19 cellular contexts compared by ENCODE assay signal in genomic region chr12:9143929-9144328, GRCh38. TPM values are rescaled to one million over a fixed set of nuclear protein-coding genes. Genes with fewer than 3 reads are reported as not detected.
DNase-seq lines count a peak whose midpoint lies in the region; ATAC-seq, FAIRE-seq and TF ChIP-seq lines count a peak whose summit lies in the region.
"Had no signal": no experiment of that assay in that cellular context is flagged by ENCODE, and none has a peak within 500 bp of the region (broad histone marks: within the 10 kb centered on the region; RNA-seq: fewer than 3 reads in every experiment).

No MANE protein-coding gene starts in this region.

- H3K9me3 Mint-ChIP-seq in CD8-positive, alpha-beta T cell, result peaks cover 26% of the 10 kb centered on the region
- peaks cover 24% of the 10 kb centered on the region for H3K9me3 Mint-ChIP-seq in stimulated activated effector memory CD8-positive, alpha-beta T cell treated with anti-CD3 and anti-CD28 coated beads, Interleukin-12 subunit alpha, Interleukin-12 subunit beta, amount 100 ng/mL, for 72 hours
- peaks cover 50 to 56% of the 10 kb centered on the region in 2 experiments for H3K9me3 Mint-ChIP-seq in H9

- H3T11ph ChIP-seq in H9 (ENCODE audit: low read length), result no peak overlapping the region

- H3K27me3 Mint-ChIP-seq in CD8-positive, alpha-beta T cell (ENCODE audit: low read depth), result no peaks in the 10 kb centered on the region
- peaks cover 2% of the 10 kb centered on the region for H3K27me3 Mint-ChIP-seq in H9 (ENCODE audit: low read depth)

- no CpG with 5 or more reads among the region's 1 CpG for WGBS in H9 (ENCODE audit: extremely low coverage, insufficient read length, low lambda C conversion rate)

- no peaks in the 10 kb centered on the region for H3K27me3 ChIP-seq in CD8-positive, alpha-beta T cell (ENCODE audit: insufficient read depth, low read length)
- H3K27me3 ChIP-seq in bronchial epithelial cell (ENCODE audit: control insufficient read depth, insufficient read depth, low read length) (peaks cover 2% of the 10 kb centered on the region), MG63 (no peaks in the 10 kb centered on the region), H9 (ENCODE audit: insufficient read depth, low read length) (no peaks in the 10 kb centered on the region)
- H3K27me3 ChIP-seq: BLaER1 treated with 17β-estradiol and CSF1 and Interleukin-3, amounts not matched to agents 10 nM and 100 nM had no signal

- H3K4ac ChIP-seq in H9 (ENCODE audit: low read depth, low read length), result no peak overlapping the region

- H2BK120ac ChIP-seq in H9 (ENCODE audit: low read depth, low read length, poor library complexity, severe bottlenecking), result no peak overlapping the region

- H2BK12ac ChIP-seq in H9 (ENCODE audit: insufficient read length, low read depth, low read length), result no peak overlapping the region

- H2BK20ac ChIP-seq in H9 (ENCODE audit: low read depth, low read length, poor library complexity, severe bottlenecking), result no peak overlapping the region

- H3K56ac ChIP-seq in H9 (ENCODE audit: insufficient read length, low read depth, low read length), result no peak overlapping the region

- H3K4me1 Mint-ChIP-seq in CD8-positive, alpha-beta T cell (ENCODE audit: low read depth), result peaks cover 9% of the 10 kb centered on the region
- H3K4me1 Mint-ChIP-seq in stimulated activated effector memory CD8-positive, alpha-beta T cell treated with anti-CD3 and anti-CD28 coated beads, Interleukin-12 subunit alpha, Interleukin-12 subunit beta, amount 100 ng/mL, for 72 hours, result peaks cover 53% of the 10 kb centered on the region
- peaks cover 0 to 3% of the 10 kb centered on the region in 2 experiments; a peak in 1 of 4 replicates for H3K4me1 Mint-ChIP-seq in H9
- H3K4me1 Mint-ChIP-seq: B cell had no signal

- no peaks in the 10 kb centered on the region for H3K36me3 ChIP-seq in CD8-positive, alpha-beta T cell (ENCODE audit: insufficient read depth, low read length)
- no peaks in the 10 kb centered on the region for H3K36me3 ChIP-seq in bronchial epithelial cell (ENCODE audit: control insufficient read depth, insufficient read depth, low read length)
- H3K36me3 ChIP-seq in MG63, result no peaks in the 10 kb centered on the region
- H3K36me3 ChIP-seq: BLaER1 treated with 17β-estradiol and CSF1 and Interleukin-3, amounts not matched to agents 10 nM and 100 nM; HAP-1 had no signal

- FAIRE-seq in bronchial epithelial cell (lab: Jason Lieb, UNC), result peak; percentile 92
- FAIRE-seq: D721Med, G401.6, GM12891, GM19239, H1 had no signal

- no peaks in the 10 kb centered on the region for H3K4me1 ChIP-seq in CD8-positive, alpha-beta T cell (ENCODE audit: insufficient read depth, low read length)
- no peaks in the 10 kb centered on the region for H3K4me1 ChIP-seq in H9 (ENCODE audit: insufficient read depth, low read length)
- H3K4me1 ChIP-seq: HAP-1 had no signal

- POLR2A ChIA-PET in CD8-positive, alpha-beta T cell (lab: Charles Lee), result no interaction called here

- H3K14ac ChIP-seq in H9 (ENCODE audit: insufficient read depth, low read length), result no peak overlapping the region

- intact Hi-C loops in CD8-positive, alpha-beta T cell (cut with DNase I, micrococcal nuclease), result no loop called here

- no peak overlapping the region for H3K4me3 ChIP-seq in CD8-positive, alpha-beta T cell (ENCODE audit: low read depth, low read length)
- H3K4me3 ChIP-seq in bronchial epithelial cell (ENCODE audit: low read depth, low read length), result no peak overlapping the region
- H3K4me3 ChIP-seq in MG63, result no peak overlapping the region
- H3K4me3 ChIP-seq: BLaER1 treated with 17β-estradiol and CSF1 and Interleukin-3, amounts not matched to agents 10 nM and 100 nM; HAP-1 had no signal

- H3K23ac ChIP-seq in H9 (ENCODE audit: insufficient read length, low read depth, low read length), result no peak overlapping the region

- no peaks in the 10 kb centered on the region for H3K23me2 ChIP-seq in H9 (ENCODE audit: insufficient read length, low read depth, low read length, poor library complexity, severe bottlenecking)

- CTCF ChIA-PET in CD8-positive, alpha-beta T cell (lab: Charles Lee), result no interaction called here

- no peak overlapping the region for H2AK5ac ChIP-seq in H9 (ENCODE audit: insufficient read length, low read length)

- no peak overlapping the region for H4K8ac ChIP-seq in H9 (replicated peaks; ENCODE audit: insufficient read length, low read depth, low read length)

- no peak overlapping the region for H3K4me3 Mint-ChIP-seq in CD8-positive, alpha-beta T cell
- H3K4me3 Mint-ChIP-seq in stimulated activated effector memory CD8-positive, alpha-beta T cell treated with anti-CD3 and anti-CD28 coated beads, Interleukin-12 subunit alpha, Interleukin-12 subunit beta, amount 100 ng/mL, for 72 hours, result no peak overlapping the region
- no peak overlapping the region for H3K4me3 Mint-ChIP-seq in H9
- H3K4me3 Mint-ChIP-seq: B cell had no signal

- H4K5ac ChIP-seq in H9 (ENCODE audit: insufficient read length, low read depth, low read length), result no peak overlapping the region

- H3K9ac ChIP-seq in H9 (ENCODE audit: extremely low read depth, insufficient read length, low read length), result no peak overlapping the region
- H3K9ac ChIP-seq: BLaER1 treated with 17β-estradiol and CSF1 and Interleukin-3, amounts not matched to agents 10 nM and 100 nM had no signal

- H3K4me2 ChIP-seq in H9 (ENCODE audit: insufficient read depth, insufficient read length, low read length), result no peak overlapping the region
- H3K4me2 ChIP-seq: BLaER1 treated with 17β-estradiol and CSF1 and Interleukin-3, amounts not matched to agents 10 nM and 100 nM had no signal

- H3K9me3 ChIP-seq in CD8-positive, alpha-beta T cell (ENCODE audit: low read length), result no peaks in the 10 kb centered on the region
- H3K9me3 ChIP-seq in MG63 (no peaks in the 10 kb centered on the region; the same call in 1 of the 2 replicates), H9 (ENCODE audit: control insufficient read depth, low read depth, low read length) (peaks cover 12% of the 10 kb centered on the region)

- H2AFZ ChIP-seq in H9 (ENCODE audit: low read length), result no peak overlapping the region

- TF ChIP-seq CTCF in CD8-positive, alpha-beta T cell (IDR thresholded peaks at IDR 0.05), result no peak
- no peak for TF ChIP-seq CTCF in bronchial epithelial cell (IDR thresholded peaks at IDR 0.05; ENCODE audit: insufficient read depth, low read length, severe bottlenecking)
- no peak for TF ChIP-seq CTCF in H9 (conservative IDR thresholded peaks at IDR 0.05)

- H4K91ac ChIP-seq in H9 (ENCODE audit: insufficient read length, low read depth, low read length), result no peak overlapping the region

- ATAC-seq in CD8-positive, alpha-beta T cell, result no peak
- peak; percentile 88 for ATAC-seq in left lobe of liver
- no peak for ATAC-seq in stimulated activated effector memory CD8-positive, alpha-beta T cell treated with anti-CD3 and anti-CD28 coated beads, Interleukin-12 subunit alpha, Interleukin-12 subunit beta, amount 100 ng/mL, for 72 hours

- H3K79me2 ChIP-seq in H9 (ENCODE audit: insufficient read depth, low read length), result no peaks in the 10 kb centered on the region

- H2BK5ac ChIP-seq in H9 (ENCODE audit: insufficient read length, low read length), result no peak overlapping the region

- peaks cover 35% of the 10 kb centered on the region for H3K36me3 Mint-ChIP-seq in CD8-positive, alpha-beta T cell
- no peaks in the 10 kb centered on the region for H3K36me3 Mint-ChIP-seq in stimulated activated effector memory CD8-positive, alpha-beta T cell treated with anti-CD3 and anti-CD28 coated beads, Interleukin-12 subunit alpha, Interleukin-12 subunit beta, amount 100 ng/mL, for 72 hours
- peaks cover 15 to 42% (median 22%) of the 10 kb centered on the region in 3 experiments for H3K36me3 Mint-ChIP-seq in H9 (ENCODE audit: insufficient read depth in 1 of 3, low read depth in 3 of 3)

- H3K79me1 ChIP-seq in H9 (ENCODE audit: insufficient read depth, low read depth, low read length, poor library complexity, severe bottlenecking), result no peaks in the 10 kb centered on the region

- H3K27ac ChIP-seq in CD8-positive, alpha-beta T cell (ENCODE audit: low read depth, low read length), result no peak overlapping the region
- no peak overlapping the region for H3K27ac ChIP-seq in H9 (ENCODE audit: insufficient read length, low read depth, low read length)
- H3K27ac ChIP-seq: BLaER1 treated with 17β-estradiol and CSF1 and Interleukin-3, amounts not matched to agents 10 nM and 100 nM had no signal

- H4K20me1 ChIP-seq in H9 (ENCODE audit: control insufficient read depth, insufficient read depth, insufficient read length), result no peaks in the 10 kb centered on the region
- H4K20me1 ChIP-seq: BLaER1 treated with 17β-estradiol and CSF1 and Interleukin-3, amounts not matched to agents 10 nM and 100 nM had no signal

- no peak for DNase-seq in CD8-positive, alpha-beta T cell
- DNase-seq in bronchial epithelial cell (ENCODE audit: low read depth) (no peak), left lobe of liver (ENCODE audit: low spot score) (peak; percentile 59), MG63 (no peak), H9 (no peak), Kasumi-1 (lab: John Stamatoyannopoulos, UW) (no peak)
- DNase-seq in stimulated activated effector memory CD8-positive, alpha-beta T cell treated with anti-CD3 and anti-CD28 coated beads, Interleukin-12 subunit alpha, Interleukin-12 subunit beta, amount 100 ng/mL, for 72 hours (ENCODE audit: low spot score in 2 of 2), result no peak
- DNase-seq: CD8-positive, alpha-beta memory T cell; COR-L47 had no signal

- no peak overlapping the region for H3K18ac ChIP-seq in H9 (ENCODE audit: insufficient read length, low read depth, low read length)

- H3K27ac Mint-ChIP-seq in CD8-positive, alpha-beta T cell, result peak overlapping the region; percentile 76
- H3K27ac Mint-ChIP-seq in stimulated activated effector memory CD8-positive, alpha-beta T cell treated with anti-CD3 and anti-CD28 coated beads, Interleukin-12 subunit alpha, Interleukin-12 subunit beta, amount 100 ng/mL, for 72 hours, result peak overlapping the region; percentile 69
- H3K27ac Mint-ChIP-seq in H9, result no peak overlapping the region
- H3K27ac Mint-ChIP-seq: B cell had no signal

- H2BK15ac ChIP-seq in H9 (ENCODE audit: low read depth, low read length), result no peak overlapping the region

RNA-seq across cellular contexts. Expression of gene A2M, which starts 28.2 kb away (rescaled TPM):
- total RNA-seq in CD8-positive, alpha-beta T cell, result not detected
- total RNA-seq in bronchial epithelial cell, result 1.1 TPM in 1 of 2 replicates, not detected in the other
- 915 TPM for total RNA-seq in left lobe of liver
- total RNA-seq in MG63 (2014; rRNA removed; shearing (Covaris generic); ENCODE audit: low replicate concordance), result 0.07 TPM in 1 of 2 replicates, not detected in the other
- total RNA-seq in H9 (2021), result 0.94 and 1.2 TPM in 2 replicates
- total RNA-seq: A172, B cell, H1, HT-29 had no signal

Comparison
In these comparisons a context has a peak if more than half of its experiments do, and no peak if none do; other contexts are left out.
1. H3K27ac Mint-ChIP-seq: peak in CD8-positive, alpha-beta T cell (single experiment) and stimulated activated effector memory CD8-positive, alpha-beta T cell treated with anti-CD3 and anti-CD28 coated beads, Interleukin-12 subunit alpha, Interleukin-12 subunit beta, amount 100 ng/mL, for 72 hours (single experiment); none in H9 (0 of 3).
2. RNA of gene A2M, which starts 28.2 kb away (total RNA-seq): 915 TPM in left lobe of liver (single experiment); 0.94 to 1.2 TPM in H9, 1.1 TPM in bronchial epithelial cell, 0.07 TPM in MG63 and not detected in CD8-positive, alpha-beta T cell; every median in the first group is over 100 times any median in the second.